3 cellular contexts compared by ENCODE assay signal in genomic region chr13:93280688-93281087, GRCh38.
TF ChIP-seq lines count a peak whose summit lies in the region.

No MANE protein-coding gene starts in this region.

TF ChIP-seq in HepG2, 621 proteins besides CTCF, POLR2A, EP300 and RAD21:
- TF ChIP-seq TRAFD1 (CRISPR knock-in tag; IDR thresholded peaks at IDR 0.05; ENCODE audit: borderline replicate concordance) (no peak), ZBTB1 (CRISPR knock-in tag; IDR thresholded peaks at IDR 0.05; ENCODE audit: borderline replicate concordance) (no peak), CREBL2 (CRISPR knock-in tag; IDR thresholded peaks at IDR 0.05; ENCODE audit: borderline replicate concordance) (no peak), ZBTB7A (CRISPR knock-in tag; IDR thresholded peaks at IDR 0.05) (no peak), PBX3 (CRISPR knock-in tag; IDR thresholded peaks at IDR 0.05; ENCODE audit: borderline replicate concordance) (no peak), ZNF441 (CRISPR knock-in tag; IDR thresholded peaks at IDR 0.05; ENCODE audit: borderline replicate concordance) (no peak), SMARCC2 (IDR thresholded peaks at IDR 0.05) (no peak), CHD2 (IDR thresholded peaks at IDR 0.05; ENCODE audit: low read depth, low read length) (no peak), ZNF792 (CRISPR knock-in tag; IDR thresholded peaks at IDR 0.05) (no peak)

TF ChIP-seq in WTC11, 78 proteins besides CTCF, POLR2A, EP300 and RAD21:
- TF ChIP-seq ZNF512 (CRISPR knock-in tag; IDR thresholded peaks at IDR 0.05; ENCODE audit: borderline replicate concordance): no peak
- no peak for TF ChIP-seq MAX (CRISPR knock-in tag; IDR thresholded peaks at IDR 0.05)
- no peak for TF ChIP-seq SOX15 (CRISPR knock-in tag; IDR thresholded peaks at IDR 0.05)
- no peak for TF ChIP-seq ZNF281 (CRISPR knock-in tag; IDR thresholded peaks at IDR 0.05)
- no peak for TF ChIP-seq CBFB (CRISPR knock-in tag; IDR thresholded peaks at IDR 0.05; ENCODE audit: low read depth)
- no peak for TF ChIP-seq ZNF232 (CRISPR knock-in tag; IDR thresholded peaks at IDR 0.05)
- no peak for TF ChIP-seq NR1H2 (CRISPR knock-in tag; IDR thresholded peaks at IDR 0.05)
- TF ChIP-seq ZNF317 (CRISPR knock-in tag; IDR thresholded peaks at IDR 0.05; ENCODE audit: borderline replicate concordance, low read depth): no peak
- TF ChIP-seq RORB (CRISPR knock-in tag; IDR thresholded peaks at IDR 0.05): no peak
- TF ChIP-seq EMX1 (CRISPR knock-in tag; IDR thresholded peaks at IDR 0.05): no peak
- TF ChIP-seq ELF4 (CRISPR knock-in tag; IDR thresholded peaks at IDR 0.05; ENCODE audit: low read depth): no peak
- TF ChIP-seq MYBL2 (CRISPR knock-in tag; IDR thresholded peaks at IDR 0.05): no peak
- TF ChIP-seq CDX4 (CRISPR knock-in tag; IDR thresholded peaks at IDR 0.05; ENCODE audit: borderline replicate concordance): no peak
- no peak for TF ChIP-seq ZBTB43 (CRISPR knock-in tag; IDR thresholded peaks at IDR 0.05)
- TF ChIP-seq IRF2 (CRISPR knock-in tag; IDR thresholded peaks at IDR 0.05; ENCODE audit: borderline replicate concordance, low read depth): no peak
- TF ChIP-seq HMGXB4 (CRISPR knock-in tag; IDR thresholded peaks at IDR 0.05): no peak
- no peak for TF ChIP-seq PRRX2 (CRISPR knock-in tag; IDR thresholded peaks at IDR 0.05)
- no peak for TF ChIP-seq FOXJ3 (CRISPR knock-in tag; IDR thresholded peaks at IDR 0.05; ENCODE audit: borderline replicate concordance)

TF ChIP-seq in H1, 55 proteins besides CTCF, POLR2A, EP300 and RAD21:
- TF ChIP-seq EZH2 (IDR thresholded peaks at IDR 0.05; ENCODE audit: low read depth, low read length, severe bottlenecking) (no peak), SP4 (IDR thresholded peaks at IDR 0.05; ENCODE audit: low read length) (no peak)
